In genomic region chr11:126459691-126460404, GRCh38 we compare ENCODE assay signal across 16 cellular contexts.
DNase-seq lines count a peak whose midpoint lies in the region; ATAC-seq and TF ChIP-seq lines count a peak whose summit lies in the region.
"Had no signal": no experiment of that assay in that cellular context is flagged by ENCODE, and none has a peak within 500 bp of the region (broad histone marks: within the 10 kb centered on the region; RNA-seq: fewer than 3 reads in every experiment).

No MANE protein-coding gene starts in this region.

- H3K18ac ChIP-seq in mesenchymal stem cell (ENCODE audit: low read depth in 1 of 2, low read length in 2 of 2): no peak overlapping the region

- H3K36me3 ChIP-seq in mesenchymal stem cell (ENCODE audit: control insufficient read depth in 1 of 2, insufficient read depth in 2 of 2, low read depth in 1 of 2, low read length in 2 of 2): peaks cover 0 to 3% of the 10 kb centered on the region in 2 experiments
- no peaks in the 10 kb centered on the region for H3K36me3 ChIP-seq in Peyer's patch
- no peaks in the 10 kb centered on the region for H3K36me3 ChIP-seq in esophagus muscularis mucosa
- H3K36me3 ChIP-seq: gastrocnemius medialis, suprapubic skin had no signal

- no peak overlapping the region for H4K91ac ChIP-seq in mesenchymal stem cell (ENCODE audit: low read length)

- peak; percentile 59 for ATAC-seq in Right ventricle myocardium superior (ENCODE audit: poor library complexity)
- no peak for ATAC-seq in GM19455 (IDR thresholded peaks at IDR 0.05; ENCODE audit: unreplicated experiment)
- ATAC-seq in HG03521 (IDR thresholded peaks at IDR 0.05; ENCODE audit: unreplicated experiment): no peak
- ATAC-seq: naive thymus-derived CD4-positive, alpha-beta T cell had no signal

- H3K4me1 ChIP-seq in mesenchymal stem cell (ENCODE audit: control insufficient read depth, insufficient read depth, low read depth, low read length) (no peaks in the 10 kb centered on the region), Peyer's patch (no peaks in the 10 kb centered on the region), esophagus muscularis mucosa (no peaks in the 10 kb centered on the region)
- H3K4me1 ChIP-seq: gastrocnemius medialis had no signal

- H3K4me3 ChIP-seq in mesenchymal stem cell (ENCODE audit: insufficient read depth in 1 of 2, low read depth in 1 of 2, low read length in 2 of 2): no peak overlapping the region
- no peak overlapping the region for H3K4me3 ChIP-seq in Peyer's patch
- no peak overlapping the region for H3K4me3 ChIP-seq in esophagus muscularis mucosa
- H3K4me3 ChIP-seq: coronary artery, gastrocnemius medialis, suprapubic skin had no signal

- no peak overlapping the region for H2AFZ ChIP-seq in mesenchymal stem cell (ENCODE audit: low read depth, low read length)

- peaks cover 39 to 60% of the 10 kb centered on the region in 2 experiments for H3K27me3 ChIP-seq in mesenchymal stem cell (ENCODE audit: control insufficient read depth in 1 of 2, insufficient read depth in 1 of 2, low read length in 2 of 2)
- H3K27me3 ChIP-seq in Peyer's patch: no peaks in the 10 kb centered on the region
- H3K27me3 ChIP-seq in esophagus muscularis mucosa: peaks cover 0 to 77% (median 1%) of the 10 kb centered on the region in 4 donors
- H3K27me3 ChIP-seq: gastrocnemius medialis had no signal

- peaks cover 4% of the 10 kb centered on the region for H3K9me3 ChIP-seq in mesenchymal stem cell (ENCODE audit: control insufficient read depth, low read length)
- no peaks in the 10 kb centered on the region for H3K9me3 ChIP-seq in Peyer's patch
- H3K9me3 ChIP-seq in esophagus muscularis mucosa: no peaks in the 10 kb centered on the region
- H3K9me3 ChIP-seq: gastrocnemius medialis, suprapubic skin had no signal

- no peak overlapping the region for H2BK120ac ChIP-seq in mesenchymal stem cell (ENCODE audit: low read depth, low read length)

- H3K9ac ChIP-seq in mesenchymal stem cell (ENCODE audit: low read length): no peak overlapping the region

- no peak overlapping the region for H2BK15ac ChIP-seq in mesenchymal stem cell (ENCODE audit: low read depth, poor library complexity, severe bottlenecking)

- H3K27ac ChIP-seq in mesenchymal stem cell (ENCODE audit: low read length, poor library complexity, severe bottlenecking) (no peak overlapping the region), Peyer's patch (no peak overlapping the region), esophagus muscularis mucosa (replicated peaks in 1 of 4) (no peak overlapping the region)
- H3K27ac ChIP-seq: coronary artery, gastrocnemius medialis, suprapubic skin had no signal

- WGBS in mesenchymal stem cell: 83% methylated on average over 13 of the region's 13 CpGs
- WGBS in esophagus muscularis mucosa: 51% methylated on average over 13 of the region's 13 CpGs

- no peak overlapping the region for H3K4me2 ChIP-seq in mesenchymal stem cell (ENCODE audit: low read length, poor library complexity, severe bottlenecking)

- no peak overlapping the region for H3K14ac ChIP-seq in mesenchymal stem cell (ENCODE audit: low read length in 2 of 2)

- no peak overlapping the region for H3K23ac ChIP-seq in mesenchymal stem cell (ENCODE audit: low read length in 2 of 2)

- no peak overlapping the region for H2AK5ac ChIP-seq in mesenchymal stem cell (ENCODE audit: low read length, severe bottlenecking)

- no peaks in the 10 kb centered on the region for H3K79me1 ChIP-seq in mesenchymal stem cell (replicated peaks; ENCODE audit: low read length, poor library complexity, severe bottlenecking)

- TF ChIP-seq CTCF in Peyer's patch (IDR thresholded peaks at IDR 0.05) (no peak), esophagus muscularis mucosa (IDR thresholded peaks at IDR 0.05) (no peak)

- TF ChIP-seq POLR2A in Peyer's patch (IDR thresholded peaks at IDR 0.05) (no peak), esophagus muscularis mucosa (IDR thresholded peaks at IDR 0.05; ENCODE audit: low read depth) (no peak)

- intact Hi-C loops in Right ventricle myocardium superior (cut with DNase I) (no loop called here), cardiac septum (cut with DNase I) (no loop called here), esophagus muscularis mucosa (cut with DNase I) (no loop called here)

- H3K4ac ChIP-seq in mesenchymal stem cell (ENCODE audit: low read depth in 1 of 2, low read length in 2 of 2): no peak overlapping the region

- DNase-seq in Right ventricle myocardium superior (no peak), cardiac septum (ENCODE audit: low spot score) (no peak), epidermal melanocyte (ENCODE audit: insufficient read length, low spot score) (peak; percentile 57), mesenchymal stem cell (no peak), Peyer's patch (no peak), esophagus muscularis mucosa (ENCODE audit: extremely low spot score) (no peak)
- DNase-seq: DMS53; gastrocnemius medialis; kidney glomerular epithelial cell; naive thymus-derived CD4-positive, alpha-beta T cell; NCI-H1048; NCI-H2171 treated with DMSO at 0.1 percent for 48 hours had no signal

- H4K8ac ChIP-seq in mesenchymal stem cell (ENCODE audit: low read length): peak overlapping the region; percentile 13

- no peak overlapping the region for H2BK5ac ChIP-seq in mesenchymal stem cell (ENCODE audit: low read depth, low read length, poor library complexity, severe bottlenecking)

- TF ChIP-seq EP300 in esophagus muscularis mucosa (IDR thresholded peaks at IDR 0.05): no peak

- no peak overlapping the region for H2BK12ac ChIP-seq in mesenchymal stem cell (ENCODE audit: low read length in 2 of 2)
